In genomic region chr6:48474764-48475674, GRCh38 we compare ENCODE assay signal across 1 cellular context.
TF ChIP-seq lines count a peak whose summit lies in the region.

No MANE protein-coding gene starts in this region.

TF ChIP-seq in HepG2, 621 proteins besides CTCF, POLR2A, EP300 and RAD21 (continued from another document):
- TF ChIP-seq PAXIP1 (CRISPR knock-in tag; conservative IDR thresholded peaks at IDR 0.05) (no peak), PAF1 (CRISPR knock-in tag; IDR thresholded peaks at IDR 0.05) (no peak), ZNF543 (CRISPR knock-in tag; IDR thresholded peaks at IDR 0.05) (no peak)
TF ChIP-seq in HepG2: peak in this region for 0.
